27 cellular contexts compared by ENCODE assay signal in the genomic region with DNA sequence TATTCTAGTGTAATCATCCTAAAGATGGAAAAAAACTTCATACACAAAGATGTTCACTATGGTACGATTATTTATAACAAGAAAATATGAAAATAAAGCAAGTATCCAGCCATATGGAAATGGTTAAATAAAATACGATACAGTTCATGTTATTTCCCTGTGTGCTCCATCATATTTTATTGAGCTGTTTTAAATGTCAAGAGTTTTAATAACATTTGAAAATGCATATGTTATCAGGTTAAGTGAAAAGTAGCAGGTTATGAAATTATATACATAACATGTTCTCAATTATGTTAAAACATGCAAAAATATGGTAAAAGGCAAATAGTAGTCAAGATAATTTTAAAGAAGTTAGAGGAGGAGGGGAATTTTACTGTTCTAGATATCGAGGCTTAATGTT.
"Had no signal": no experiment of that assay in that cellular context is flagged by ENCODE, and none has a peak within 500 bp of the region (broad histone marks: within the 10 kb centered on the region; RNA-seq: fewer than 3 reads in every experiment).

No MANE protein-coding gene starts in this region.

- H3K4me3 ChIP-seq: colonic mucosa, dorsolateral prefrontal cortex, esophagus muscularis mucosa, gastroesophageal sphincter, heart left ventricle, hepatocyte, lower lobe of right lung, mucosa of descending colon had no signal

- DNase-seq: colonic mucosa; cortex of kidney; dermis blood vessel endothelial cell; dorsolateral prefrontal cortex; effector CD4-positive, alpha-beta T cell; effector memory CD4-positive, alpha-beta T cell; foreskin keratinocyte; heart left ventricle; hypothalamus; immature natural killer cell; islet precursor cell; kidney; kidney glomerular epithelial cell; left colon; left ventricle myocardium superior; lower lobe of right lung; mesenchymal stem cell; mucosa of descending colon; naive B cell; naive thymus-derived CD8-positive, alpha-beta T cell had no signal

- H3K4me3 Mint-ChIP-seq: immature natural killer cell; mesothelial cell of epicardium; naive B cell; naive thymus-derived CD8-positive, alpha-beta T cell had no signal

- H3K27ac ChIP-seq: colonic mucosa, dorsolateral prefrontal cortex, esophagus muscularis mucosa, foreskin keratinocyte, gastroesophageal sphincter, heart left ventricle, hepatocyte, lower lobe of right lung had no signal

- ATAC-seq: foreskin keratinocyte; gastroesophageal sphincter; heart left ventricle; left colon; left lobe of liver; left ventricle myocardium superior; lower lobe of right lung; mucosa of descending colon; naive thymus-derived CD8-positive, alpha-beta T cell had no signal

- H3K9me3 ChIP-seq: colonic mucosa, esophagus muscularis mucosa, gastroesophageal sphincter, heart left ventricle, lower lobe of right lung, mucosa of descending colon had no signal

- H3K27ac Mint-ChIP-seq: immature natural killer cell; mesothelial cell of epicardium; naive B cell; naive thymus-derived CD8-positive, alpha-beta T cell had no signal

- H3K36me3 ChIP-seq: colonic mucosa, esophagus muscularis mucosa, gastroesophageal sphincter, heart left ventricle, lower lobe of right lung had no signal

- H3K4me1 Mint-ChIP-seq: immature natural killer cell; mesothelial cell of epicardium; naive B cell; naive thymus-derived CD8-positive, alpha-beta T cell had no signal

- FAIRE-seq: endothelial cell of umbilical vein, frontal cortex had no signal

- H3K36me3 Mint-ChIP-seq: immature natural killer cell, mesothelial cell of epicardium had no signal
